12 cellular contexts compared by ENCODE assay signal in the genomic region with DNA sequence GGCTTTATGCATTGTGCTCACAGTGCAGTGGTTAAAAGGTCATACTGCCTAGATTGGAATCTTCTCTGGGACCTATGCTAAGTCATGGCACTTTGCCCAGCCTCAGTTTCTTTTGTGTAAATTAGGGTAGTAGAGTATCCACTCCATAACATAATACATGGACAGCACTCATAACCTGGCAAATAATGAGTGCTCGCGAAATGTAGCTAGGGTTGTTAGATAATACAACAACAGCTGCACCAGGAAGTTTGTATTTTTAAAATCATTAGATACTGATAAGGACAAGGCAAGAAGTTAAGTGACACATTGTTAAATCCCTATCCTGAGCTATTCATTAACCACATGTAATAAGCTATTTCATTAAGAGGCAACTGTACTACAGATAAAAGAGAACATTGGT. TPM values are rescaled to one million over a fixed set of nuclear protein-coding genes. Genes with fewer than 3 reads are reported as not detected.
"Had no signal": no experiment of that assay in that cellular context is flagged by ENCODE, and none has a peak within 500 bp of the region (broad histone marks: within the 10 kb centered on the region; RNA-seq: fewer than 3 reads in every experiment).

No MANE protein-coding gene starts in this region.

- H3K27ac ChIP-seq: epithelial cell of prostate, gastroesophageal sphincter, upper lobe of right lung had no signal

- ATAC-seq: activated CD4-positive, CD25-positive, alpha-beta regulatory T cell treated with anti-CD3 and anti-CD28 coated beads, Interleukin-2, amount 50 U/mL, for 24 hours; effector memory CD8-positive, alpha-beta T cell; gastroesophageal sphincter; natural killer cell had no signal

- H3K4me1 ChIP-seq: gastroesophageal sphincter, upper lobe of right lung had no signal

- DNase-seq: cerebellar nuclear complex; effector memory CD8-positive, alpha-beta T cell; kidney; natural killer cell; nucleus accumbens; stimulated activated CD4-positive, alpha-beta T cell treated with anti-CD3 and anti-CD28 coated beads, Interleukin-4, amount 100 ng/mL, for 1 hour; stimulated activated CD8-positive, alpha-beta memory T cell treated with anti-CD3 and anti-CD28 coated beads, Interleukin-4, amount 100 ng/mL, for 48 hours; upper lobe of right lung had no signal

- H3K9me3 ChIP-seq: gastroesophageal sphincter, upper lobe of right lung had no signal

- FAIRE-seq: kidney had no signal

- H3K4me3 ChIP-seq: gastroesophageal sphincter, upper lobe of right lung had no signal

RNA-seq across cellular contexts. Expression of a gene that starts 13.8 kb away (rescaled TPM):
- total RNA-seq: mononuclear cell, natural killer cell had no signal
